10 cellular contexts compared by ENCODE assay signal in the genomic region with DNA sequence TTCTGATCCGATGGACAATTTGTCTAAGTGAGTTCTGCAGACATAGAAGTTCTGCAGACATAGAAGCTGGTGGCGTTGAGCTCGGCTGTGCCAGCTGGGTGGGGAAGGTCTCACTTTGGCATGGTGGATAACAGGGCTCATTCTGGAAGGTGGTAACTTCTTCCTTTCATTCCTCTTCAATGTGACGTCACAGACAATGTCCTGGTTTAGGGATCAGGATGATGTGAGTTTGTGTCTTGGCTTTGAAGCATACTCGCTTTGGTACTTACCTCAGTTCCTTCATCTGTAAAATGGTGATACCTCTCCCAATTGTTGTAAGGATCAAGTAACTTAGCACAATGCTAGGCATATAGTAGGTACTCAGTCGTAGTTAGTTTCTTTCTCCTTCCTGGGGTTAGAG.
"Had no signal": no experiment of that assay in that cellular context is flagged by ENCODE, and none has a peak within 500 bp of the region (broad histone marks: within the 10 kb centered on the region; RNA-seq: fewer than 3 reads in every experiment).

No MANE protein-coding gene starts in this region.

- H3K9me3 Mint-ChIP-seq: GM23338 had no signal

- H3K9ac ChIP-seq: GM23248 had no signal

- H3K27ac Mint-ChIP-seq: GM23338, HFFc6 had no signal

- H3K4me1 Mint-ChIP-seq: GM23338 had no signal

- H3K4me3 ChIP-seq: GM23248, GM23338, HAP-1 had no signal

- H3K4me3 Mint-ChIP-seq: GM23338, HFFc6 had no signal

- H2AFZ ChIP-seq: GM23248, GM23338 had no signal

- H3K4me1 ChIP-seq: HAP-1 had no signal

- ATAC-seq: GM23338, HCT116 had no signal

- FAIRE-seq: H1, H54 had no signal

- H3K4me2 ChIP-seq: GM23338 had no signal

- DNase-seq: GM23248, GOT3, H7, HCEC 1CT, HFFc6 had no signal

- H3K36me3 ChIP-seq: HAP-1 had no signal

- H3K9me3 ChIP-seq: HAP-1 had no signal

- H3K27ac ChIP-seq: GM23248 had no signal
